ENCODE assay signal across 15 cellular contexts in genomic region chr7:128835790-128836641, GRCh38. TPM values are rescaled to one million over a fixed set of nuclear protein-coding genes. Genes with fewer than 3 reads are reported as not detected.
DNase-seq lines count a peak whose midpoint lies in the region; ATAC-seq and TF ChIP-seq lines count a peak whose summit lies in the region.
"Had no signal": no experiment of that assay in that cellular context is flagged by ENCODE, and none has a peak within 500 bp of the region (broad histone marks: within the 10 kb centered on the region; RNA-seq: fewer than 3 reads in every experiment).

No MANE protein-coding gene starts in this region.

- no peak overlapping the region for H2AK5ac ChIP-seq in trophoblast cell (ENCODE audit: low read length)

- H4K91ac ChIP-seq in trophoblast cell (ENCODE audit: low read depth, low read length): no peak overlapping the region

- no peak overlapping the region for H3K23ac ChIP-seq in trophoblast cell (ENCODE audit: low read length)

- peaks cover 19% of the 10 kb centered on the region for H3K79me1 ChIP-seq in trophoblast cell (ENCODE audit: low read length)

- H3K4ac ChIP-seq in trophoblast cell (ENCODE audit: low read depth, low read length): no peak overlapping the region

- no peaks in the 10 kb centered on the region for H4K20me1 ChIP-seq in neural progenitor cell (ENCODE audit: low read depth)

- H3K9me3 Mint-ChIP-seq in neural progenitor cell: no peaks in the 10 kb centered on the region

- H4K8ac ChIP-seq in trophoblast cell (ENCODE audit: low read depth, low read length): no peak overlapping the region

- no peak overlapping the region for H3K18ac ChIP-seq in trophoblast cell (ENCODE audit: low read length)

- H3K27me3 ChIP-seq in neural progenitor cell (peaks cover 3% of the 10 kb centered on the region), vagina (no peaks in the 10 kb centered on the region), trophoblast cell (ENCODE audit: insufficient read depth, low read length) (no peaks in the 10 kb centered on the region)

- H3K14ac ChIP-seq in trophoblast cell (ENCODE audit: low read length): no peak overlapping the region

- H2BK120ac ChIP-seq in trophoblast cell (ENCODE audit: insufficient read depth, low read length, poor library complexity): no peak overlapping the region

- H2BK12ac ChIP-seq in trophoblast cell (ENCODE audit: low read length): no peak overlapping the region

- TF ChIP-seq POLR2A in vagina (IDR thresholded peaks at IDR 0.05): no peak

- H3K27me3 Mint-ChIP-seq in neural progenitor cell (ENCODE audit: insufficient read depth, low read depth): peaks cover 7% of the 10 kb centered on the region

- TF ChIP-seq CTCF in fibroblast of the aortic adventitia (IDR thresholded peaks at IDR 0.05; ENCODE audit: insufficient read depth, low read length) (no peak), neural progenitor cell (IDR thresholded peaks at IDR 0.05) (no peak), vagina (IDR thresholded peaks at IDR 0.05) (no peak)

- H4K12ac ChIP-seq in trophoblast cell (ENCODE audit: low read depth, low read length): no peak overlapping the region

- no peaks in the 10 kb centered on the region for H3K36me3 Mint-ChIP-seq in neural progenitor cell

- no peak overlapping the region for H3K9ac ChIP-seq in neural progenitor cell
- no peak overlapping the region for H3K9ac ChIP-seq in trophoblast cell (ENCODE audit: low read length)
- H3K9ac ChIP-seq: parathyroid adenoma had no signal

- H3K27ac ChIP-seq in neural progenitor cell (no peak overlapping the region), vagina (peak overlapping the region; percentile 56), trophoblast cell (ENCODE audit: low read depth, low read length) (no peak overlapping the region)
- H3K27ac ChIP-seq: parathyroid adenoma, PC-9 had no signal

- H3K9me3 ChIP-seq in neural progenitor cell (ENCODE audit: low read depth): no peaks in the 10 kb centered on the region
- H3K9me3 ChIP-seq in vagina: no peaks in the 10 kb centered on the region
- H3K9me3 ChIP-seq in trophoblast cell (ENCODE audit: insufficient read depth, low read depth, low read length): peaks cover 1% of the 10 kb centered on the region

- WGBS in trophoblast cell (ENCODE audit: extremely low coverage, insufficient coverage, insufficient read length): no CpG with 5 or more reads among the region's 14 CpGs

- DNase-seq in Right ventricle myocardium inferior (ENCODE audit: missing footprints) (peak; percentile 64), cardiac septum (ENCODE audit: low spot score) (no peak), fibroblast of the aortic adventitia (ENCODE audit: low read depth) (peak; percentile 65), neural progenitor cell (ENCODE audit: low spot score) (no peak), vagina (ENCODE audit: extremely low spot score in 2 of 2) (no peak), trophoblast cell (no peak), GM19238 (ENCODE audit: insufficient read length, low spot score) (no peak), NCI-H345 (lab: John Stamatoyannopoulos, UW) (no peak)
- DNase-seq: 8988T; activated CD4-positive, alpha-beta T cell treated with anti-CD3 and anti-CD28 coated beads, Interleukin-2, amount 50 U/mL, for 4 hours; activated gamma-delta T cell treated with Interleukin-2 at 50 U/mL for 16 hours; NCI-H2171; PC-9; T-helper 17 cell had no signal

- H2AFZ ChIP-seq in neural progenitor cell (replicated peaks) (no peak overlapping the region), trophoblast cell (ENCODE audit: insufficient read depth, low read length, poor library complexity) (no peak overlapping the region)
- H2AFZ ChIP-seq: parathyroid adenoma, PC-9 had no signal

- H3F3A ChIP-seq in neural progenitor cell (ENCODE audit: low read depth): peaks cover 37% of the 10 kb centered on the region

- H3K4me1 Mint-ChIP-seq in neural progenitor cell: peaks cover 29% of the 10 kb centered on the region

- H3K27ac Mint-ChIP-seq in neural progenitor cell: peak overlapping the region; percentile 89
- H3K27ac Mint-ChIP-seq: T-helper 17 cell had no signal

- H3K79me2 ChIP-seq in neural progenitor cell (ENCODE audit: low read depth) (no peaks in the 10 kb centered on the region), trophoblast cell (ENCODE audit: control insufficient read depth, insufficient read depth, low read length, poor library complexity) (peaks cover 8% of the 10 kb centered on the region)
- H3K79me2 ChIP-seq: parathyroid adenoma had no signal

- H3K36me3 ChIP-seq in neural progenitor cell (no peaks in the 10 kb centered on the region), vagina (peaks cover 0 to 22% of the 10 kb centered on the region in 2 donors), trophoblast cell (ENCODE audit: control insufficient read depth in 1 of 2, insufficient read depth in 2 of 2, low read length in 2 of 2) (peaks cover 62 to 65% of the 10 kb centered on the region in 2 experiments)

- H3K4me3 ChIP-seq in fibroblast of the aortic adventitia (ENCODE audit: low read depth, low read length) (no peak overlapping the region), neural progenitor cell (no peak overlapping the region), vagina (no peak overlapping the region), trophoblast cell (ENCODE audit: low read depth, low read length) (no peak overlapping the region)
- H3K4me3 ChIP-seq: PC-9 had no signal

- H3K4me1 ChIP-seq in neural progenitor cell: peaks cover 36% of the 10 kb centered on the region
- H3K4me1 ChIP-seq in vagina: peaks cover 33% of the 10 kb centered on the region
- H3K4me1 ChIP-seq in trophoblast cell (ENCODE audit: control insufficient read depth in 1 of 2, insufficient read depth in 2 of 2, low read length in 2 of 2): peaks cover 6 to 16% of the 10 kb centered on the region in 2 experiments

- no peak overlapping the region for H2BK5ac ChIP-seq in trophoblast cell (ENCODE audit: low read depth, low read length, poor library complexity)

- intact Hi-C loops in Right ventricle myocardium inferior (cut with DNase I): no loop called here
- intact Hi-C loops in cardiac septum (cut with DNase I): no loop called here
- intact Hi-C loops in vagina (cut with DNase I): no loop called here

- H3K4me2 ChIP-seq in neural progenitor cell: no peak overlapping the region
- no peak overlapping the region for H3K4me2 ChIP-seq in trophoblast cell (ENCODE audit: low read length)
- H3K4me2 ChIP-seq: PC-9 had no signal

- no peak overlapping the region for H3K4me3 Mint-ChIP-seq in neural progenitor cell
- H3K4me3 Mint-ChIP-seq: T-helper 17 cell had no signal

- no peak for ATAC-seq in Right ventricle myocardium inferior
- ATAC-seq: T-helper 17 cell had no signal

RNA-seq across cellular contexts. Expression of gene FLNC, which starts 5.8 kb away (rescaled TPM):
- total RNA-seq in Right ventricle myocardium inferior (905 TPM), cardiac septum (1,261 TPM), fibroblast of the aortic adventitia (ENCODE audit: low replicate concordance) (43.7 and 193 TPM in 2 replicates), neural progenitor cell (ENCODE audit: low replicate concordance) (6.7 and 23.7 TPM in 2 replicates), vagina (31.9 TPM)
- 81.4 and 85.6 TPM in 2 replicates for polyA plus RNA-seq in trophoblast cell (2013)

RNA-seq across cellular contexts. Expression of gene ATP6V1F, which starts 26.6 kb away (rescaled TPM):
- 128 TPM for total RNA-seq in Right ventricle myocardium inferior
- 80.0 TPM for total RNA-seq in cardiac septum
- total RNA-seq in fibroblast of the aortic adventitia (ENCODE audit: low replicate concordance): 6.1 and 76.7 TPM in 2 replicates
- total RNA-seq in neural progenitor cell (ENCODE audit: low replicate concordance): 61.4 and 81.8 TPM in 2 replicates
- total RNA-seq in vagina: 119 TPM
- polyA plus RNA-seq in trophoblast cell (2013): 282 and 295 TPM in 2 replicates

RNA-seq across cellular contexts. Expression of gene CCDC136, which starts 44.2 kb away (rescaled TPM):
- 6.3 TPM for total RNA-seq in Right ventricle myocardium inferior
- 14.5 TPM for total RNA-seq in cardiac septum
- 9.9 and 15.7 TPM in 2 replicates for total RNA-seq in fibroblast of the aortic adventitia (ENCODE audit: low replicate concordance)
- total RNA-seq in neural progenitor cell (ENCODE audit: low replicate concordance): 93.6 and 115 TPM in 2 replicates
- total RNA-seq in vagina: 17.9 TPM
- polyA plus RNA-seq in trophoblast cell (2013): 3.2 and 3.6 TPM in 2 replicates

Comparison
In these comparisons a context has a peak if more than half of its experiments do, and no peak if none do; other contexts are left out.
1. DNase-seq: peak in Right ventricle myocardium inferior (single experiment) and fibroblast of the aortic adventitia (single experiment); none in cardiac septum (single experiment), neural progenitor cell (single experiment), vagina (0 of 2), trophoblast cell (0 of 2), GM19238 (single experiment) and NCI-H345 (single experiment).